8 cellular contexts compared by ENCODE assay signal in the genomic region with DNA sequence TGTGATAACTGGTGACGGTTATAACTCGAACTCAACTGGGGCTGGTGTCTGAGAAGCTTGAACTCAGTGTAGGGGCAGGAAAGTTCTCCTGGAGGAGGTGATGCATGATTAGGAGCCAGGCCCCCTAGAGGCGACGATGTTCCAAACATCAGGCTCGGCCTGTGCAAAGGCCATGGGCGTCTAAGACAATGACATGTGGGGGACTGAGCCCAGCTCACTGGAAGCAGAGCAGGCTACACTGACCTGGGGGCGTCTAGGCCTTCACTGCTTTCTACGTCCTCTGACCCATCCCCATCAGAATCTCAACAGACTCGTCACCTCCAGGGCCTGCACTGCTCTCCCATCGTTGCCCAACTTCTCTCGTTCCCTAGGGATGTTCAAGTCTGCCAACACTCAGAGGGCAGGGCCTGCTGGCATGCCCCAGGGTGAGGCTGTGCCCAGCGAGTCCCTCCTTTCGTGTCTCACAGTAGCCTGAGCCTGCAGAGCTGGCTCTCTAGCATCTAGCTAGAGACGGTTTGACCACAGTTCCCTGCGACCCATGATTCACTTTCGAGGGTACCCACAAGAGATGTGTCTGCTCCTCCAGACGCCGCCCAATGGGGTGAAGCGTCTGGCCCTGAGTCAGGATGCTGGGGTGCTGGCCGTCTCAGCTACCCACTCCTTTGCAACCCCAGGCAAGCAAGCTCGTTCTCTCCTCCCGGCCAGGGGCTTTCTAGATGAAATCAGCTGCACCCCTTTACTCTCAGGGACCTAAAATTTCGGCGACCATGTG. TPM values are rescaled to one million over a fixed set of nuclear protein-coding genes. Genes with fewer than 3 reads are reported as not detected.
A peak's percentile ranks its signal among the peaks of the same experiment; 100 is the strongest.
DNase-seq lines count a peak whose midpoint lies in the region; ATAC-seq and TF ChIP-seq lines count a peak whose summit lies in the region.

No MANE protein-coding gene starts in this region.

- peak overlapping the region; percentile 100 for H3K4me3 Mint-ChIP-seq in MCF 10A (ENCODE audit: unreplicated experiment)

- POLR2A ChIA-PET in MCF 10A (lab: Yijun Ruan, JAX) = interaction anchor here (0.7 to 2.8 kb wide), 10 partner anchors 8 to 329 kb away, joined by 3 to 26 read pairs (median 4); a partner anchor contains a TSS

- TF ChIP-seq CTCF in NB4 (IDR thresholded peaks at IDR 0.05; ENCODE audit: low read depth, low read length) = peak; percentile 63
- TF ChIP-seq CTCF in MCF 10A (IDR thresholded peaks at IDR 0.05; ENCODE audit: unreplicated experiment) = peak; percentile 71

- H3K27ac Mint-ChIP-seq in MCF 10A (ENCODE audit: low read depth, unreplicated experiment) = peak overlapping the region; percentile 98

- peaks cover 26% of the 10 kb centered on the region for H3K4me1 Mint-ChIP-seq in MCF 10A (ENCODE audit: insufficient read depth, unreplicated experiment)

- ATAC-seq in GM21528 (IDR thresholded peaks at IDR 0.05; ENCODE audit: low FRiP score, unreplicated experiment) = peak; percentile 36

- H3K4me3 ChIP-seq in NB4 (ENCODE audit: low read depth, low read length) = peak overlapping the region; percentile 66

- BruUV-seq in MCF 10A (replicated peaks; lab: Mats Ljungman, UMichigan) = TSS peak; percentile 63

- H3K36me3 Mint-ChIP-seq in MCF 10A (ENCODE audit: insufficient read depth, unreplicated experiment) = peaks cover 33% of the 10 kb centered on the region

- no peak for TF ChIP-seq POLR2A in NB4 (IDR thresholded peaks at IDR 0.05; ENCODE audit: extremely low read depth, insufficient read length)

- CTCF ChIA-PET in MCF 10A (lab: Yijun Ruan, JAX) = interaction anchor here (0.6 to 3.1 kb wide), 13 partner anchors 19 to 763 kb away, joined by 3 to 17 read pairs (median 4); a partner anchor contains a TSS

- no peaks in the 10 kb centered on the region for H3K27me3 Mint-ChIP-seq in MCF 10A (ENCODE audit: insufficient read depth, unreplicated experiment)

- DNase-seq in COLO668 (lab: John Stamatoyannopoulos, UW; ENCODE audit: unreplicated experiment) = peak; percentile 55
- peak; percentile 96 for DNase-seq in NB4 (ENCODE audit: low read depth)
- DNase-seq in UCSD-AML1 (lab: John Stamatoyannopoulos, UW; ENCODE audit: unreplicated experiment) = peak; percentile 78
- peak; percentile 91 for DNase-seq in MCF 10A (ENCODE audit: unreplicated experiment)
- DNase-seq in kidney tubule cell (ENCODE audit: low spot score) = peak; percentile 77
- peak in 2 of 3 donors; percentile 43 to 48 for DNase-seq in stimulated activated CD4-positive, alpha-beta T cell treated with anti-CD3 and anti-CD28 coated beads, TNF-alpha, amount 100 ng/mL, for 1 hour (ENCODE audit: low read depth in 3 of 3, low spot score in 1 of 3)
- DNase-seq in GF-D8 (lab: John Stamatoyannopoulos, UW) = no peak

- intact Hi-C loops in MCF 10A (cut with micrococcal nuclease) = loop anchor here (1.0 kb wide), 2 partner anchors 18 to 88 kb away; no protein-coding TSS in a partner anchor

- H3K9me3 Mint-ChIP-seq in MCF 10A (ENCODE audit: unreplicated experiment) = no peaks in the 10 kb centered on the region

RNA-seq across cellular contexts. Expression of a gene that starts 1.1 kb away (rescaled TPM):
- total RNA-seq in MCF 10A (2022) = 9.9 and 11.2 TPM in 2 replicates

RNA-seq across cellular contexts. Expression of a gene that starts 19.3 kb away (rescaled TPM):
- 10.6 and 16.9 TPM in 2 replicates for total RNA-seq in MCF 10A (2022)
